26 cellular contexts compared by ENCODE assay signal in the genomic region with DNA sequence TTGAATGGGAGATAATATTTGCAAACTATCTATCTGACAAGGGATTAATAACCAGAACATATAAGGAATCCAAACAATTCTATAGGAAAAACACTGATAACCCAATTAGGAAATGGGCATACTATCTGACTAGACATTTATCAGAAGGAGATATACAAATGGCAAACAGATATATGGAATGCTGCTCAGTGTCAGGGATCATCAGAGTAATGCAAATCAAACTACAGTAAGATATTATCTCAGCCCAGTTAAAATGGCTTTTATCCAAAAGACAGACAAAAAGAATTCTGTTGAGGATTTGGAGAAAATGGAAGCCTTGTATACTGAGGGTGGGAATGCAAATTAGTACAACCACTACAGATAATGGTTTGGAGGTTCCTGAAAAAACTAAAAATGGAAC.
DNase-seq lines count a peak whose midpoint lies in the region; ATAC-seq and TF ChIP-seq lines count a peak whose summit lies in the region.
"Had no signal": no experiment of that assay in that cellular context is flagged by ENCODE, and none has a peak within 500 bp of the region (broad histone marks: within the 10 kb centered on the region; RNA-seq: fewer than 3 reads in every experiment).

No MANE protein-coding gene starts in this region.

- no peak for ATAC-seq in GM21526 (IDR thresholded peaks at IDR 0.05; ENCODE audit: low FRiP score, unreplicated experiment)
- ATAC-seq: A549, GM12878 had no signal

- no peaks in the 10 kb centered on the region for H3K79me2 ChIP-seq in SK-N-SH (ENCODE audit: insufficient read depth)

- DNase-seq in COLO829 (ENCODE audit: low spot score) (peak; percentile 13), EH (ENCODE audit: low read depth) (peak; percentile 18), RPMI7951 (ENCODE audit: low read depth) (peak; percentile 9), SK-N-SH (no peak), NCI-H524 (lab: John Stamatoyannopoulos, UW) (no peak), NCI-H524 treated with DMSO at 0.1 percent for 48 hours (lab: John Stamatoyannopoulos, UW) (no peak)
- no peak for DNase-seq in activated naive CD4-positive, alpha-beta T cell treated with anti-CD3 and anti-CD28 coated beads, Interleukin-2, amount 50 U/mL, for 16 hours
- DNase-seq: 8988T; ACHN; AML-193; BE2C; Calu3; CD4-positive, alpha-beta T cell; CD8-positive, alpha-beta memory T cell; COR-L47; DMS153; DND-41; EL; GDM1; GOT3; HFFc6 had no signal

- H3K4me1 ChIP-seq in SK-N-SH (ENCODE audit: control insufficient read depth in 1 of 2, insufficient read depth in 2 of 2, low read depth in 1 of 2, low read length in 1 of 2), result no peaks in the 10 kb centered on the region
- H3K4me1 ChIP-seq: A549; BLaER1 treated with 17β-estradiol and CSF1 and Interleukin-3, amounts not matched to agents 10 nM and 100 nM; HAP-1 had no signal

- no peaks in the 10 kb centered on the region for H3K36me3 ChIP-seq in SK-N-SH (replicated peaks in 1 of 2; ENCODE audit: control insufficient read depth in 1 of 2, insufficient read depth in 2 of 2, low read length in 1 of 2)
- H3K36me3 ChIP-seq: BE2C; BLaER1 treated with 17β-estradiol and CSF1 and Interleukin-3, amounts not matched to agents 10 nM and 100 nM; HAP-1 had no signal

- TF ChIP-seq EP300 in SK-N-SH (IDR thresholded peaks at IDR 0.05; ENCODE audit: borderline replicate concordance in 1 of 2, low read depth in 1 of 2, low read length in 1 of 2), result peak in 1 of 2 experiments; percentile 79; a peak in 2 of 4 replicates

- TF ChIP-seq RAD21 in SK-N-SH (IDR thresholded peaks at IDR 0.05; ENCODE audit: low read length), result no peak

- CTCF ChIA-PET in SK-N-SH (lab: Yijun Ruan, JAX), result no interaction called here

- no peaks in the 10 kb centered on the region for H4K20me1 ChIP-seq in SK-N-SH (ENCODE audit: insufficient read depth)
- H4K20me1 ChIP-seq: BLaER1 treated with 17β-estradiol and CSF1 and Interleukin-3, amounts not matched to agents 10 nM and 100 nM had no signal

- POLR2A ChIA-PET in SK-N-SH (lab: Yijun Ruan, JAX), result no interaction called here

- no peak overlapping the region for H2AFZ ChIP-seq in SK-N-SH (ENCODE audit: low read depth)

- no peak overlapping the region for H3K4me2 ChIP-seq in SK-N-SH
- H3K4me2 ChIP-seq: A549; BLaER1 treated with 17β-estradiol and CSF1 and Interleukin-3, amounts not matched to agents 10 nM and 100 nM had no signal

- no peak overlapping the region for H3K4me3 ChIP-seq in SK-N-SH (ENCODE audit: low read depth in 2 of 2, low read length in 1 of 2)
- H3K4me3 ChIP-seq: A549; BLaER1 treated with 17β-estradiol and CSF1 and Interleukin-3, amounts not matched to agents 10 nM and 100 nM; GM12878; HAP-1 had no signal

- peak overlapping the region; percentile 27 to 51; a peak in 2 of 4 replicates for H3K27ac ChIP-seq in SK-N-SH (ENCODE audit: low read depth in 2 of 2, low read length in 1 of 2)
- H3K27ac ChIP-seq: A549; BLaER1 treated with 17β-estradiol and CSF1 and Interleukin-3, amounts not matched to agents 10 nM and 100 nM had no signal

- no peaks in the 10 kb centered on the region for H3K27me3 ChIP-seq in SK-N-SH (ENCODE audit: insufficient read depth)
- H3K27me3 ChIP-seq: BE2C; BLaER1 treated with 17β-estradiol and CSF1 and Interleukin-3, amounts not matched to agents 10 nM and 100 nM had no signal

- H3K9me3 ChIP-seq in SK-N-SH, result no peaks in the 10 kb centered on the region
- H3K9me3 ChIP-seq: A549; BE2C; BLaER1 treated with 17β-estradiol and CSF1 and Interleukin-3, amounts not matched to agents 10 nM and 100 nM; HAP-1 had no signal

- H3F3A ChIP-seq in SK-N-SH (replicated peaks; ENCODE audit: insufficient read depth), result no peaks in the 10 kb centered on the region

- no peaks in the 10 kb centered on the region for H3K9me2 ChIP-seq in SK-N-SH

- no peak for TF ChIP-seq CTCF in SK-N-SH (IDR thresholded peaks at IDR 0.05)

- no peak overlapping the region for H3K9ac ChIP-seq in SK-N-SH
- H3K9ac ChIP-seq: BLaER1 treated with 17β-estradiol and CSF1 and Interleukin-3, amounts not matched to agents 10 nM and 100 nM had no signal

TF ChIP-seq in SK-N-SH, 30 proteins besides CTCF, POLR2A, EP300 and RAD21 (continues in another document):
- TF ChIP-seq YY1 (IDR thresholded peaks at IDR 0.05; ENCODE audit: low read depth), result no peak
- TF ChIP-seq, protein P1, sequence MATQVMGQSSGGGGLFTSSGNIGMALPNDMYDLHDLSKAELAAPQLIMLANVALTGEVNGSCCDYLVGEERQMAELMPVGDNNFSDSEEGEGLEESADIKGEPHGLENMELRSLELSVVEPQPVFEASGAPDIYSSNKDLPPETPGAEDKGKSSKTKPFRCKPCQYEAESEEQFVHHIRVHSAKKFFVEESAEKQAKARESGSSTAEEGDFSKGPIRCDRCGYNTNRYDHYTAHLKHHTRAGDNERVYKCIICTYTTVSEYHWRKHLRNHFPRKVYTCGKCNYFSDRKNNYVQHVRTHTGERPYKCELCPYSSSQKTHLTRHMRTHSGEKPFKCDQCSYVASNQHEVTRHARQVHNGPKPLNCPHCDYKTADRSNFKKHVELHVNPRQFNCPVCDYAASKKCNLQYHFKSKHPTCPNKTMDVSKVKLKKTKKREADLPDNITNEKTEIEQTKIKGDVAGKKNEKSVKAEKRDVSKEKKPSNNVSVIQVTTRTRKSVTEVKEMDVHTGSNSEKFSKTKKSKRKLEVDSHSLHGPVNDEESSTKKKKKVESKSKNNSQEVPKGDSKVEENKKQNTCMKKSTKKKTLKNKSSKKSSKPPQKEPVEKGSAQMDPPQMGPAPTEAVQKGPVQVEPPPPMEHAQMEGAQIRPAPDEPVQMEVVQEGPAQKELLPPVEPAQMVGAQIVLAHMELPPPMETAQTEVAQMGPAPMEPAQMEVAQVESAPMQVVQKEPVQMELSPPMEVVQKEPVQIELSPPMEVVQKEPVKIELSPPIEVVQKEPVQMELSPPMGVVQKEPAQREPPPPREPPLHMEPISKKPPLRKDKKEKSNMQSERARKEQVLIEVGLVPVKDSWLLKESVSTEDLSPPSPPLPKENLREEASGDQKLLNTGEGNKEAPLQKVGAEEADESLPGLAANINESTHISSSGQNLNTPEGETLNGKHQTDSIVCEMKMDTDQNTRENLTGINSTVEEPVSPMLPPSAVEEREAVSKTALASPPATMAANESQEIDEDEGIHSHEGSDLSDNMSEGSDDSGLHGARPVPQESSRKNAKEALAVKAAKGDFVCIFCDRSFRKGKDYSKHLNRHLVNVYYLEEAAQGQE (IDR thresholded peaks at IDR 0.05; ENCODE audit: low read depth, low read length), result no peak
- TF ChIP-seq, protein P2, sequence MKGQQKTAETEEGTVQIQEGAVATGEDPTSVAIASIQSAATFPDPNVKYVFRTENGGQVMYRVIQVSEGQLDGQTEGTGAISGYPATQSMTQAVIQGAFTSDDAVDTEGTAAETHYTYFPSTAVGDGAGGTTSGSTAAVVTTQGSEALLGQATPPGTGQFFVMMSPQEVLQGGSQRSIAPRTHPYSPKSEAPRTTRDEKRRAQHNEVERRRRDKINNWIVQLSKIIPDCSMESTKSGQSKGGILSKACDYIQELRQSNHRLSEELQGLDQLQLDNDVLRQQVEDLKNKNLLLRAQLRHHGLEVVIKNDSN (IDR thresholded peaks at IDR 0.05; ENCODE audit: borderline replicate concordance, low read depth), result no peak
- peak; percentile 26; the same call in 1 of the 2 replicates for TF ChIP-seq MEF2A (IDR thresholded peaks at IDR 0.05; ENCODE audit: borderline replicate concordance, low read depth)
- TF ChIP-seq TAF1 (IDR thresholded peaks at IDR 0.05; ENCODE audit: borderline replicate concordance, low read depth, low read length), result no peak
- no peak for TF ChIP-seq FOXJ3 (CRISPR knock-in tag; IDR thresholded peaks at IDR 0.05)
- no peak for TF ChIP-seq SMC3 (IDR thresholded peaks at IDR 0.05; ENCODE audit: low read depth, low read length)
- TF ChIP-seq, protein P3, sequence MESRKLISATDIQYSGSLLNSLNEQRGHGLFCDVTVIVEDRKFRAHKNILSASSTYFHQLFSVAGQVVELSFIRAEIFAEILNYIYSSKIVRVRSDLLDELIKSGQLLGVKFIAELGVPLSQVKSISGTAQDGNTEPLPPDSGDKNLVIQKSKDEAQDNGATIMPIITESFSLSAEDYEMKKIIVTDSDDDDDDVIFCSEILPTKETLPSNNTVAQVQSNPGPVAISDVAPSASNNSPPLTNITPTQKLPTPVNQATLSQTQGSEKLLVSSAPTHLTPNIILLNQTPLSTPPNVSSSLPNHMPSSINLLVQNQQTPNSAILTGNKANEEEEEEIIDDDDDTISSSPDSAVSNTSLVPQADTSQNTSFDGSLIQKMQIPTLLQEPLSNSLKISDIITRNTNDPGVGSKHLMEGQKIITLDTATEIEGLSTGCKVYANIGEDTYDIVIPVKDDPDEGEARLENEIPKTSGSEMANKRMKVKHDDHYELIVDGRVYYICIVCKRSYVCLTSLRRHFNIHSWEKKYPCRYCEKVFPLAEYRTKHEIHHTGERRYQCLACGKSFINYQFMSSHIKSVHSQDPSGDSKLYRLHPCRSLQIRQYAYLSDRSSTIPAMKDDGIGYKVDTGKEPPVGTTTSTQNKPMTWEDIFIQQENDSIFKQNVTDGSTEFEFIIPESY (IDR thresholded peaks at IDR 0.05; ENCODE audit: borderline replicate concordance, low read depth), result no peak
- TF ChIP-seq TEAD4 (IDR thresholded peaks at IDR 0.05; ENCODE audit: borderline replicate concordance, insufficient read depth), result peak; percentile 89
- TF ChIP-seq, protein P4, sequence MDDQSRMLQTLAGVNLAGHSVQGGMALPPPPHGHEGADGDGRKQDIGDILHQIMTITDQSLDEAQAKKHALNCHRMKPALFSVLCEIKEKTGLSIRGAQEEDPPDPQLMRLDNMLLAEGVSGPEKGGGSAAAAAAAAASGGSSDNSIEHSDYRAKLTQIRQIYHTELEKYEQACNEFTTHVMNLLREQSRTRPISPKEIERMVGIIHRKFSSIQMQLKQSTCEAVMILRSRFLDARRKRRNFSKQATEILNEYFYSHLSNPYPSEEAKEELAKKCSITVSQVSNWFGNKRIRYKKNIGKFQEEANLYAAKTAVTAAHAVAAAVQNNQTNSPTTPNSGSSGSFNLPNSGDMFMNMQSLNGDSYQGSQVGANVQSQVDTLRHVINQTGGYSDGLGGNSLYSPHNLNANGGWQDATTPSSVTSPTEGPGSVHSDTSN (IDR thresholded peaks at IDR 0.05), result peak; percentile 86
- TF ChIP-seq RCOR1 (IDR thresholded peaks at IDR 0.05; ENCODE audit: low read length), result no peak
- no peak for TF ChIP-seq RXRA (IDR thresholded peaks at IDR 0.05; ENCODE audit: borderline replicate concordance, low read depth)
- no peak for TF ChIP-seq GATA2 (CRISPR knock-in tag; IDR thresholded peaks at IDR 0.05)
- TF ChIP-seq JUND (IDR thresholded peaks at IDR 0.05), result peak; percentile 53; the same call in 1 of the 2 replicates
- no peak for TF ChIP-seq ELF1 (IDR thresholded peaks at IDR 0.05)

Comparison
In these comparisons a context has a peak if more than half of its experiments do, and no peak if none do; other contexts are left out.
1. DNase-seq: peak in COLO829 (single experiment), EH (single experiment) and RPMI7951 (single experiment); none in SK-N-SH (single experiment), NCI-H524 (0 of 2), activated naive CD4-positive, alpha-beta T cell treated with anti-CD3 and anti-CD28 coated beads, Interleukin-2, amount 50 U/mL, for 16 hours (single experiment) and NCI-H524 treated with DMSO at 0.1 percent for 48 hours (single experiment).